Comparison of ENCODE assay signal across 16 cellular contexts in the genomic region with DNA sequence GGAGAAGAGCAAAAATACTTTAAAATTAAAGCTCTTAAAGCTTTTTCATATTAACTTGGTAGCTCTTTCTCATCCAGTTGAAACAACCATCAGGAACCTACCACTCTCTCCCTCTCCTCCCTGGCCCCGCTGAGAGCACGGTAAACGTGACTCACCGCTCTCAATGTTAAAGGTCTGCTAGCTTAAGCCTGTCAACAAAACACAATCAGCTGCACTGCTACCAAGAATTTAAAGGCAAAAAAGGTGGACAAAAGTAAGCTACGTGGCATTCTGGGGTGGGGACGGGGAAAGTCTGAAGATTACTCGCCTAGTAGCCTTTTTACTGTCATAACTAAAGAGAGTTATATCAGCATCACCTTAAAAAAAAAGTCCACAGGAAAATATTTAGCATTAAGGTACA. TPM values are rescaled to one million over a fixed set of nuclear protein-coding genes. Genes with fewer than 3 reads are reported as not detected.
DNase-seq lines count a peak whose midpoint lies in the region; ATAC-seq and TF ChIP-seq lines count a peak whose summit lies in the region.
"Had no signal": no experiment of that assay in that cellular context is flagged by ENCODE, and none has a peak within 500 bp of the region (broad histone marks: within the 10 kb centered on the region; RNA-seq: fewer than 3 reads in every experiment).

No MANE protein-coding gene starts in this region.

- no peaks in the 10 kb centered on the region for H3K4me1 ChIP-seq in upper lobe of right lung
- H3K4me1 ChIP-seq: colonic mucosa had no signal

- peaks cover 8% of the 10 kb centered on the region for H3K4me1 Mint-ChIP-seq in T-helper 17 cell

- TF ChIP-seq CTCF in foreskin fibroblast (IDR thresholded peaks at IDR 0.05; ENCODE audit: low read depth, low read length) (no peak), upper lobe of right lung (IDR thresholded peaks at IDR 0.05) (no peak)

- peak overlapping the region; percentile 37 for H3K27ac Mint-ChIP-seq in T-helper 17 cell

- ATAC-seq in T-helper 17 cell = no peak
- ATAC-seq in upper lobe of right lung = peak; percentile 73
- no peak for ATAC-seq in HG02870 (IDR thresholded peaks at IDR 0.05; ENCODE audit: unreplicated experiment)
- no peak for ATAC-seq in HG03439 (IDR thresholded peaks at IDR 0.05; ENCODE audit: unreplicated experiment)
- no peak for ATAC-seq in GM21786 (IDR thresholded peaks at IDR 0.05; ENCODE audit: unreplicated experiment)

- H3K27me3 ChIP-seq in upper lobe of right lung = no peaks in the 10 kb centered on the region
- H3K27me3 ChIP-seq: BLaER1 treated with 17β-estradiol and CSF1 and Interleukin-3, amounts not matched to agents 10 nM and 100 nM; colonic mucosa had no signal

- DNase-seq in stimulated activated CD4-positive, alpha-beta T cell treated with anti-CD3 and anti-CD28 coated beads, Interleukin-15, amount 100 ng/mL, for 24 hours = peak; percentile 16
- no peak for DNase-seq in stimulated activated CD4-positive, alpha-beta T cell treated with anti-CD3 and anti-CD28 coated beads, Interleukin-2, amount 100 ng/mL, for 24 hours
- DNase-seq in T-helper 17 cell (no peak), foreskin fibroblast (peak; percentile 26 to 41), upper lobe of right lung (no peak)
- DNase-seq: activated effector memory CD4-positive, alpha-beta T cell treated with anti-CD3 and anti-CD28 coated beads, Interleukin-2, amount 50 U/mL, for 16 hours; colonic mucosa; foreskin melanocyte; NCI-H1105 treated with DMSO at 0.1 percent for 48 hours; NCI-H748 treated with DMSO at 0.1 percent for 48 hours; SHP77 treated with DMSO at 0.1 percent for 48 hours had no signal

- peaks cover 2% of the 10 kb centered on the region for H3K36me3 Mint-ChIP-seq in T-helper 17 cell (ENCODE audit: low read depth)

- no peaks in the 10 kb centered on the region for H3K27me3 Mint-ChIP-seq in T-helper 17 cell

- H3K4me3 ChIP-seq in foreskin fibroblast (ENCODE audit: low read depth in 1 of 2, low read length in 2 of 2) (no peak overlapping the region), upper lobe of right lung (no peak overlapping the region)
- H3K4me3 ChIP-seq: BLaER1 treated with 17β-estradiol and CSF1 and Interleukin-3, amounts not matched to agents 10 nM and 100 nM; colonic mucosa had no signal

- H3K27ac ChIP-seq in upper lobe of right lung = no peak overlapping the region
- H3K27ac ChIP-seq: BLaER1 treated with 17β-estradiol and CSF1 and Interleukin-3, amounts not matched to agents 10 nM and 100 nM; colonic mucosa had no signal

- H3K4me3 Mint-ChIP-seq in T-helper 17 cell = no peak overlapping the region

- H3K36me3 ChIP-seq in upper lobe of right lung = peaks cover 17% of the 10 kb centered on the region
- H3K36me3 ChIP-seq: colonic mucosa had no signal

- H3K9me3 ChIP-seq in T-helper 17 cell (ENCODE audit: control insufficient read depth, low read length, poor library complexity, severe bottlenecking) (no peaks in the 10 kb centered on the region), upper lobe of right lung (no peaks in the 10 kb centered on the region)
- H3K9me3 ChIP-seq: BLaER1 treated with 17β-estradiol and CSF1 and Interleukin-3, amounts not matched to agents 10 nM and 100 nM; colonic mucosa had no signal

- intact Hi-C loops in upper lobe of right lung (cut with DNase I) = no loop called here

RNA-seq across cellular contexts. Expression of gene GP5, which starts 8.4 kb away (rescaled TPM):
- 1 to 10 TPM; 4.0 to 6.1 TPM for total RNA-seq in T-helper 17 cell
- total RNA-seq in upper lobe of right lung = 0.26 TPM
- total RNA-seq: H4 had no signal

RNA-seq across cellular contexts. Expression of gene LRRC15, which starts 37.9 kb away (rescaled TPM):
- total RNA-seq in T-helper 17 cell = not detected
- total RNA-seq in upper lobe of right lung = 1.1 TPM

RNA-seq across cellular contexts. Expression of gene CPN2, which starts 56.3 kb away (rescaled TPM):
- not detected for total RNA-seq in T-helper 17 cell
- total RNA-seq in upper lobe of right lung = not detected
- total RNA-seq: H4 had no signal

Comparison
In these comparisons a context has a peak if more than half of its experiments do, and no peak if none do; other contexts are left out.
1. DNase-seq: peak in stimulated activated CD4-positive, alpha-beta T cell treated with anti-CD3 and anti-CD28 coated beads, Interleukin-15, amount 100 ng/mL, for 24 hours (single experiment) and foreskin fibroblast (2 of 2); none in stimulated activated CD4-positive, alpha-beta T cell treated with anti-CD3 and anti-CD28 coated beads, Interleukin-2, amount 100 ng/mL, for 24 hours (0 of 2), T-helper 17 cell (0 of 3) and upper lobe of right lung (single experiment).